ENCODE assay signal across 8 cellular contexts in the genomic region with DNA sequence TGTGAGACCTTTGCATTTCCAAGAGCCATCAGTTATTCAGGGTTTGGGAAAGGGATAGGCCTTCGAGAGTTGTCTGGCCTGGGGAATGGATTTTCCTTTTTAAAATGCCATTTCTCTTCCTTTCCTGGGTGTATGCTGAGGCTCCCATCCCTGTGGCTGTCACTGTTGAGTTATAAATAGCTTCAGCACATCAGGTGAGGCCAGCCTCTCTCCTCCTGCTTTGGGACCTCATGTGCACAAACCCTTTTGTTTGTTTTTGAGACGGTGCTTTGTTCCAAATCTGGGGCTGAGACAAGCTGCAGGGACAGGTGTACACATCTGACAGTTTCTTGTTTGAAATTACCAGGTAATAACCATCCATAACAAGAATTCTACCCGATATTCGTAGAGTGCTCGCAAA. TPM values are rescaled to one million over a fixed set of nuclear protein-coding genes. Genes with fewer than 3 reads are reported as not detected.
DNase-seq lines count a peak whose midpoint lies in the region; ATAC-seq and TF ChIP-seq lines count a peak whose summit lies in the region.

No MANE protein-coding gene starts in this region.

- no peak overlapping the region for H3K27ac Mint-ChIP-seq in natural killer cell treated with Interleukin-12 subunit alpha and Interleukin-12 subunit beta and Interleukin-15 and Interleukin-18, amount 100 ng/mL, for 72 hours

- DNase-seq in AG10803 (ENCODE audit: low read depth) (no peak), colonic mucosa (no peak), LoVo (ENCODE audit: low spot score) (no peak), superior temporal gyrus (ENCODE audit: extremely low spot score) (no peak)
- no peak for DNase-seq in natural killer cell treated with Interleukin-12 subunit alpha and Interleukin-12 subunit beta and Interleukin-15 and Interleukin-18, amount 100 ng/mL, for 72 hours (ENCODE audit: low spot score)
- no peak for DNase-seq in effector CD8-positive, alpha-beta T cell (lab: John Stamatoyannopoulos, UW)

- intact Hi-C loops in colonic mucosa (cut with DNase I): no loop called here

- H3K36me3 ChIP-seq in HUES6 (ENCODE audit: control insufficient read depth, insufficient read depth, low read length): peaks cover 7% of the 10 kb centered on the region
- H3K36me3 ChIP-seq in colonic mucosa: no peaks in the 10 kb centered on the region

- H3K4me1 ChIP-seq in HUES6 (ENCODE audit: control insufficient read depth, insufficient read depth, low read length): peaks cover 23% of the 10 kb centered on the region
- peaks cover 9% of the 10 kb centered on the region for H3K4me1 ChIP-seq in colonic mucosa

- no peaks in the 10 kb centered on the region for H3K36me3 Mint-ChIP-seq in natural killer cell treated with Interleukin-12 subunit alpha and Interleukin-12 subunit beta and Interleukin-15 and Interleukin-18, amount 100 ng/mL, for 72 hours

- H3K4me3 ChIP-seq in AG10803 (ENCODE audit: low read length) (peak overlapping the region; percentile 84), HUES6 (ENCODE audit: low read depth, low read length) (peak overlapping the region; percentile 87), colonic mucosa (peak overlapping the region; percentile 61)

- peak overlapping the region; percentile 78 for H3K4me3 Mint-ChIP-seq in natural killer cell treated with Interleukin-12 subunit alpha and Interleukin-12 subunit beta and Interleukin-15 and Interleukin-18, amount 100 ng/mL, for 72 hours

- H3K4me1 Mint-ChIP-seq in natural killer cell treated with Interleukin-12 subunit alpha and Interleukin-12 subunit beta and Interleukin-15 and Interleukin-18, amount 100 ng/mL, for 72 hours (ENCODE audit: low read depth in 2 of 2): no peaks in the 10 kb centered on the region

- TF ChIP-seq CTCF in AG10803 (conservative IDR thresholded peaks at IDR 0.05; ENCODE audit: low read length) (no peak), colonic mucosa (IDR thresholded peaks at IDR 0.05) (no peak)

- no peaks in the 10 kb centered on the region for H3K27me3 Mint-ChIP-seq in natural killer cell treated with Interleukin-12 subunit alpha and Interleukin-12 subunit beta and Interleukin-15 and Interleukin-18, amount 100 ng/mL, for 72 hours

- H3K27me3 ChIP-seq in HUES6 (ENCODE audit: control insufficient read depth, insufficient read depth, low read length) (no peaks in the 10 kb centered on the region; the same call in 1 of the 2 replicates), colonic mucosa (no peaks in the 10 kb centered on the region)

- H3K9me3 ChIP-seq in HUES6 (ENCODE audit: control insufficient read depth, insufficient read depth, low read depth, low read length): no peaks in the 10 kb centered on the region
- H3K9me3 ChIP-seq in colonic mucosa: no peaks in the 10 kb centered on the region

- no peak for ATAC-seq in natural killer cell treated with Interleukin-12 subunit alpha and Interleukin-12 subunit beta and Interleukin-15 and Interleukin-18, amount 100 ng/mL, for 72 hours
- no peak for ATAC-seq in GM19324 (IDR thresholded peaks at IDR 0.05; ENCODE audit: low FRiP score, unreplicated experiment)

- no peaks in the 10 kb centered on the region for H3K9me3 Mint-ChIP-seq in natural killer cell treated with Interleukin-12 subunit alpha and Interleukin-12 subunit beta and Interleukin-15 and Interleukin-18, amount 100 ng/mL, for 72 hours

- H3K27ac ChIP-seq in HUES6 (ENCODE audit: low read depth, low read length) (no peak overlapping the region), colonic mucosa (peak overlapping the region; percentile 98)

- no peak overlapping the region for H3K9ac ChIP-seq in HUES6 (ENCODE audit: low read length)
- peak overlapping the region; percentile 82 to 86 for H3K9ac ChIP-seq in colonic mucosa (ENCODE audit: low read depth in 2 of 2, low read length in 2 of 2)

RNA-seq across cellular contexts. Expression of a gene that starts 1.3 kb away (rescaled TPM):
- total RNA-seq in colonic mucosa: 10 to 100 TPM; 12.7 to 28.9 TPM
- 1 to 10 TPM; 3.8 to 4.3 TPM for total RNA-seq in natural killer cell treated with Interleukin-12 subunit alpha and Interleukin-12 subunit beta and Interleukin-15 and Interleukin-18, amount 100 ng/mL, for 72 hours
